ENCODE assay signal across 36 cellular contexts in genomic region chr10:34272316-34272715, GRCh38.
DNase-seq lines count a peak whose midpoint lies in the region; ATAC-seq, FAIRE-seq and TF ChIP-seq lines count a peak whose summit lies in the region.
"Had no signal": no experiment of that assay in that cellular context is flagged by ENCODE, and none has a peak within 500 bp of the region (broad histone marks: within the 10 kb centered on the region; RNA-seq: fewer than 3 reads in every experiment).

No MANE protein-coding gene starts in this region.

- H2BK120ac ChIP-seq in mesenchymal stem cell (ENCODE audit: low read depth, low read length) (no peak overlapping the region), trophoblast cell (ENCODE audit: insufficient read depth, low read length, poor library complexity) (no peak overlapping the region)

- H2AFZ ChIP-seq in GM12878 (ENCODE audit: control insufficient read depth, low read depth, low read length) (no peak overlapping the region), mesenchymal stem cell (ENCODE audit: low read depth, low read length) (no peak overlapping the region), trophoblast cell (ENCODE audit: insufficient read depth, low read length, poor library complexity) (no peak overlapping the region)

- peaks cover 30% of the 10 kb centered on the region for H3K36me3 Mint-ChIP-seq in nephron progenitor cell (ENCODE audit: low read depth)
- no peaks in the 10 kb centered on the region for H3K36me3 Mint-ChIP-seq in activated CD4-positive, alpha-beta memory T cell treated with anti-CD3 and anti-CD28 coated beads, Interleukin-2, amount 10 ng/mL, durations not matched to agents 7 days and 5 days (ENCODE audit: low read depth)
- H3K36me3 Mint-ChIP-seq: CD14-positive monocyte; CD4-positive, alpha-beta memory T cell; CD4-positive, CD25-positive, alpha-beta regulatory T cell; CD8-positive, alpha-beta memory T cell; CD8-positive, alpha-beta T cell had no signal

- H3K4me1 ChIP-seq in GM12878 (ENCODE audit: control insufficient read depth, insufficient read depth, low read length) (no peaks in the 10 kb centered on the region), mesenchymal stem cell (ENCODE audit: control insufficient read depth, insufficient read depth, low read depth, low read length) (peaks cover 3% of the 10 kb centered on the region), trophoblast cell (ENCODE audit: control insufficient read depth in 1 of 2, insufficient read depth in 2 of 2, low read length in 2 of 2) (no peaks in the 10 kb centered on the region)
- no peaks in the 10 kb centered on the region for H3K4me1 ChIP-seq in effector memory CD4-positive, alpha-beta T cell (ENCODE audit: control insufficient read depth, insufficient read depth, low read length, poor library complexity, severe bottlenecking)
- H3K4me1 ChIP-seq: A549, BE2C, Caco-2 had no signal

- no peak overlapping the region for H3K27ac Mint-ChIP-seq in nephron progenitor cell
- no peak overlapping the region for H3K27ac Mint-ChIP-seq in activated CD4-positive, alpha-beta memory T cell treated with anti-CD3 and anti-CD28 coated beads, Interleukin-2, amount 10 ng/mL, durations not matched to agents 7 days and 5 days
- H3K27ac Mint-ChIP-seq: B cell; CD14-positive monocyte; CD4-positive, alpha-beta memory T cell; CD4-positive, alpha-beta T cell; CD4-positive, CD25-positive, alpha-beta regulatory T cell; CD8-positive, alpha-beta memory T cell; CD8-positive, alpha-beta T cell had no signal

- H3K4me3 ChIP-seq in GM12878 (no peak overlapping the region), mesenchymal stem cell (ENCODE audit: insufficient read depth in 1 of 2, low read depth in 1 of 2, low read length in 2 of 2) (no peak overlapping the region), trophoblast cell (ENCODE audit: low read depth, low read length) (no peak overlapping the region)
- H3K4me3 ChIP-seq in effector memory CD4-positive, alpha-beta T cell (ENCODE audit: insufficient read depth, low read depth, low read length, poor library complexity, severe bottlenecking), result no peak overlapping the region
- H3K4me3 ChIP-seq: A549; BLaER1; BLaER1 treated with 17β-estradiol and CSF1 and Interleukin-3, amounts not matched to agents 10 nM and 100 nM had no signal

- H3K27me3 ChIP-seq in GM12878 (replicated peaks in 1 of 2; ENCODE audit: control insufficient read depth in 2 of 2, insufficient read depth in 2 of 2, low read length in 1 of 2) (no peaks in the 10 kb centered on the region), mesenchymal stem cell (ENCODE audit: control insufficient read depth in 1 of 2, insufficient read depth in 1 of 2, low read length in 2 of 2) (no peaks in the 10 kb centered on the region), trophoblast cell (ENCODE audit: insufficient read depth, low read length) (no peaks in the 10 kb centered on the region)
- H3K27me3 ChIP-seq in effector memory CD4-positive, alpha-beta T cell (replicated peaks; ENCODE audit: control insufficient read depth, insufficient read depth, low read length, poor library complexity, severe bottlenecking), result no peaks in the 10 kb centered on the region
- H3K27me3 ChIP-seq: BE2C; BLaER1; BLaER1 treated with 17β-estradiol and CSF1 and Interleukin-3, amounts not matched to agents 10 nM and 100 nM had no signal

- H2BK12ac ChIP-seq in mesenchymal stem cell (ENCODE audit: low read length in 2 of 2) (no peak overlapping the region), trophoblast cell (ENCODE audit: low read length) (no peak overlapping the region)

- no peak for TF ChIP-seq EP300 in GM12878 (IDR thresholded peaks at IDR 0.05; ENCODE audit: borderline replicate concordance in 1 of 2, control insufficient read depth in 1 of 2, low read depth in 2 of 2, low read length in 2 of 2)

- in situ Hi-C loops in GM12878 (cut with MboI), result no loop called here

- DNase-seq in GM12878 (ENCODE audit: low read depth, low spot score) (no peak), mesenchymal stem cell (no peak), nephron progenitor cell (peak; percentile 16), trophoblast cell (peak; percentile 56 to 75), head of caudate nucleus (no peak)
- no peak for DNase-seq in activated CD4-positive, alpha-beta memory T cell treated with anti-CD3 and anti-CD28 coated beads, Interleukin-2, amount 10 ng/mL, durations not matched to agents 7 days and 5 days
- DNase-seq in activated CD4-positive, alpha-beta T cell treated with anti-CD3 and anti-CD28 coated beads, Interleukin-2, amount 50 U/mL, for 4 hours, result no peak
- no peak for DNase-seq in effector memory CD4-positive, alpha-beta T cell
- DNase-seq: 8988T; ACHN; AML-193; BE2C; C1 segment of cervical spinal cord; Caco-2; Calu3; CD4-positive, alpha-beta memory T cell; CD4-positive, alpha-beta T cell; CD4-positive, CD25-positive, alpha-beta regulatory T cell; CD8-positive, alpha-beta memory T cell; CD8-positive, alpha-beta T cell; COR-L47; DMS 273 treated with DMSO at 0.1 percent for 48 hours; DMS153; DMS53; DMS79; DMS79 treated with DMSO at 0.1 percent for 48 hours; DND-41; EL had no signal

- FAIRE-seq in GM12878 (lab: Jason Lieb, UNC), result no peak
- FAIRE-seq: A204.1, A549 had no signal

- BruUV-seq in GM12878 (replicated peaks; lab: Mats Ljungman, UMichigan), result no TSS peak

- RAD21 ChIA-PET in GM12878 (lab: Charles Lee; ENCODE audit: unreplicated experiment), result interaction anchor here (1.4 kb wide), 1 partner anchor 31 kb away, joined by 3 read pairs; no protein-coding TSS in a partner anchor

- TF ChIP-seq POLR2A in GM12878 (IDR thresholded peaks at IDR 0.05; ENCODE audit: low read depth, low read length), result no peak

- no peak overlapping the region for H2AK5ac ChIP-seq in mesenchymal stem cell (ENCODE audit: low read length, severe bottlenecking)
- H2AK5ac ChIP-seq in trophoblast cell (ENCODE audit: low read length), result no peak overlapping the region

- peaks cover 8% of the 10 kb centered on the region for H3K9me3 Mint-ChIP-seq in nephron progenitor cell
- H3K9me3 Mint-ChIP-seq in activated CD4-positive, alpha-beta memory T cell treated with anti-CD3 and anti-CD28 coated beads, Interleukin-2, amount 10 ng/mL, durations not matched to agents 7 days and 5 days, result no peaks in the 10 kb centered on the region

- no peak overlapping the region for H3K14ac ChIP-seq in mesenchymal stem cell (ENCODE audit: low read length in 2 of 2)
- no peak overlapping the region for H3K14ac ChIP-seq in trophoblast cell (ENCODE audit: low read length)

- SMC1A ChIA-PET in GM12878 (lab: Charles Lee; ENCODE audit: uncharacterized antibody, unreplicated experiment), result interaction anchor here (0.7 to 1.8 kb wide), 6 partner anchors 30 to 366 kb away, joined by 3 to 4 read pairs (median 4); no protein-coding TSS in a partner anchor

- H2BK15ac ChIP-seq in mesenchymal stem cell (ENCODE audit: low read depth, poor library complexity, severe bottlenecking), result no peak overlapping the region

- no peaks in the 10 kb centered on the region for H4K20me1 ChIP-seq in GM12878 (ENCODE audit: control insufficient read depth, insufficient read depth)
- H4K20me1 ChIP-seq: BLaER1; BLaER1 treated with 17β-estradiol and CSF1 and Interleukin-3, amounts not matched to agents 10 nM and 100 nM had no signal

- no peak overlapping the region for H2BK5ac ChIP-seq in mesenchymal stem cell (ENCODE audit: low read depth, low read length, poor library complexity, severe bottlenecking)
- no peak overlapping the region for H2BK5ac ChIP-seq in trophoblast cell (ENCODE audit: low read depth, low read length, poor library complexity)

- POLR2A ChIA-PET in GM12878 (lab: Charles Lee), result no interaction called here
- POLR2A ChIA-PET in activated CD4-positive, alpha-beta memory T cell treated with anti-CD3 and anti-CD28 coated beads, Interleukin-2, amount 10 ng/mL, durations not matched to agents 7 days and 5 days (lab: Charles Lee), result no interaction called here

- no peak overlapping the region for H3K23ac ChIP-seq in mesenchymal stem cell (ENCODE audit: low read length in 2 of 2)
- no peak overlapping the region for H3K23ac ChIP-seq in trophoblast cell (ENCODE audit: low read length)

- H3K4ac ChIP-seq in mesenchymal stem cell (ENCODE audit: low read depth in 1 of 2, low read length in 2 of 2) (no peak overlapping the region), trophoblast cell (ENCODE audit: low read depth, low read length) (no peak overlapping the region)

- no peak for TF ChIP-seq RAD21 in GM12878 (IDR thresholded peaks at IDR 0.05; ENCODE audit: insufficient read depth, low read depth, low read length)

- no peak overlapping the region for H3K9ac ChIP-seq in GM12878 (ENCODE audit: control insufficient read depth, insufficient read depth, low read length)
- no peak overlapping the region for H3K9ac ChIP-seq in mesenchymal stem cell (ENCODE audit: low read length)
- no peak overlapping the region for H3K9ac ChIP-seq in trophoblast cell (ENCODE audit: low read length)
- H3K9ac ChIP-seq: BLaER1; BLaER1 treated with 17β-estradiol and CSF1 and Interleukin-3, amounts not matched to agents 10 nM and 100 nM had no signal

- TF ChIP-seq CTCF in GM12878 (IDR thresholded peaks at IDR 0.05 in 2 of 3, conservative IDR thresholded peaks at IDR 0.05 in 1 of 3; ENCODE audit: control insufficient read depth in 2 of 3, extremely low read depth in 1 of 3, insufficient read depth in 1 of 3, low read depth in 3 of 3, low read length in 3 of 3) (no peak), nephron progenitor cell (IDR thresholded peaks at IDR 0.05) (no peak)

- H3K36me3 ChIP-seq in GM12878 (ENCODE audit: control insufficient read depth in 2 of 2, insufficient read depth in 2 of 2, low read length in 1 of 2), result no peaks in the 10 kb centered on the region
- H3K36me3 ChIP-seq in mesenchymal stem cell (ENCODE audit: control insufficient read depth in 1 of 2, insufficient read depth in 2 of 2, low read depth in 1 of 2, low read length in 2 of 2), result peaks cover 3% of the 10 kb centered on the region in 2 experiments
- H3K36me3 ChIP-seq in trophoblast cell (ENCODE audit: control insufficient read depth in 1 of 2, insufficient read depth in 2 of 2, low read length in 2 of 2), result peaks cover 0 to 3% of the 10 kb centered on the region in 2 experiments
- H3K36me3 ChIP-seq in effector memory CD4-positive, alpha-beta T cell (ENCODE audit: control insufficient read depth, insufficient read depth, low read length), result no peaks in the 10 kb centered on the region
- H3K36me3 ChIP-seq: BE2C had no signal

- H3K79me2 ChIP-seq in GM12878 (ENCODE audit: control insufficient read depth, insufficient read depth, low read length), result no peaks in the 10 kb centered on the region
- no peaks in the 10 kb centered on the region for H3K79me2 ChIP-seq in trophoblast cell (ENCODE audit: control insufficient read depth, insufficient read depth, low read length, poor library complexity)

- H4K91ac ChIP-seq in mesenchymal stem cell (ENCODE audit: low read length), result no peak overlapping the region
- H4K91ac ChIP-seq in trophoblast cell (ENCODE audit: low read depth, low read length), result no peak overlapping the region

- peaks cover 4% of the 10 kb centered on the region for H3K27me3 Mint-ChIP-seq in nephron progenitor cell (ENCODE audit: low read depth, poor library complexity)
- no peaks in the 10 kb centered on the region for H3K27me3 Mint-ChIP-seq in activated CD4-positive, alpha-beta memory T cell treated with anti-CD3 and anti-CD28 coated beads, Interleukin-2, amount 10 ng/mL, durations not matched to agents 7 days and 5 days
- H3K27me3 Mint-ChIP-seq: B cell; CD4-positive, alpha-beta T cell; CD4-positive, CD25-positive, alpha-beta regulatory T cell; CD8-positive, alpha-beta memory T cell had no signal

- 8% methylated on average over 3 of the region's 3 CpGs for WGBS in GM12878 (ENCODE audit: insufficient coverage, insufficient replicate concordance, low lambda C conversion rate, missing lambda C conversion rate)
- WGBS in mesenchymal stem cell, result 94% methylated on average over 3 of the region's 3 CpGs
- WGBS in trophoblast cell (ENCODE audit: extremely low coverage, insufficient coverage, insufficient read length), result no CpG with 5 or more reads among the region's 3 CpGs

- H3K18ac ChIP-seq in mesenchymal stem cell (ENCODE audit: low read depth in 1 of 2, low read length in 2 of 2) (no peak overlapping the region), trophoblast cell (ENCODE audit: low read length) (no peak overlapping the region)

- intact Hi-C loops in GM12878 (cut with micrococcal nuclease; ENCODE audit: unreplicated experiment), result no loop called here
- intact Hi-C loops in head of caudate nucleus (cut with DNase I), result no loop called here

- peak; percentile 54 for ATAC-seq in GM12878
- ATAC-seq: A549; CD8-positive, alpha-beta T cell had no signal

- H3K4me3 Mint-ChIP-seq in nephron progenitor cell, result no peak overlapping the region
- H3K4me3 Mint-ChIP-seq in activated CD4-positive, alpha-beta memory T cell treated with anti-CD3 and anti-CD28 coated beads, Interleukin-2, amount 10 ng/mL, durations not matched to agents 7 days and 5 days, result no peak overlapping the region
- H3K4me3 Mint-ChIP-seq: B cell; CD14-positive monocyte; CD4-positive, alpha-beta memory T cell; CD4-positive, alpha-beta T cell; CD4-positive, CD25-positive, alpha-beta regulatory T cell; CD8-positive, alpha-beta memory T cell; CD8-positive, alpha-beta T cell had no signal

- H3K79me1 ChIP-seq in mesenchymal stem cell (replicated peaks; ENCODE audit: low read length, poor library complexity, severe bottlenecking) (peaks cover 10% of the 10 kb centered on the region), trophoblast cell (ENCODE audit: low read length) (no peaks in the 10 kb centered on the region)

- CTCF ChIA-PET in GM12878 (lab: Yijun Ruan, JAX), result interaction anchor here (0.7 kb wide), 1 partner anchor 16 kb away, joined by 3 read pairs; no protein-coding TSS in a partner anchor
- CTCF ChIA-PET in activated CD4-positive, alpha-beta memory T cell treated with anti-CD3 and anti-CD28 coated beads, Interleukin-2, amount 10 ng/mL, durations not matched to agents 7 days and 5 days (lab: Charles Lee), result no interaction called here

- H4K12ac ChIP-seq in trophoblast cell (ENCODE audit: low read depth, low read length), result no peak overlapping the region

- H4K8ac ChIP-seq in mesenchymal stem cell (ENCODE audit: low read length) (peak overlapping the region; percentile 36), trophoblast cell (ENCODE audit: low read depth, low read length) (no peak overlapping the region)

- H3K9me3 ChIP-seq in GM12878 (replicated peaks; ENCODE audit: control insufficient read depth, insufficient read depth, low read length) (no peaks in the 10 kb centered on the region), mesenchymal stem cell (ENCODE audit: control insufficient read depth, low read length) (no peaks in the 10 kb centered on the region), trophoblast cell (ENCODE audit: insufficient read depth, low read depth, low read length) (no peaks in the 10 kb centered on the region)
- no peaks in the 10 kb centered on the region for H3K9me3 ChIP-seq in effector memory CD4-positive, alpha-beta T cell (ENCODE audit: control insufficient read depth, low read length)
- H3K9me3 ChIP-seq: A549; BE2C; BLaER1; BLaER1 treated with 17β-estradiol and CSF1 and Interleukin-3, amounts not matched to agents 10 nM and 100 nM; Caco-2 had no signal

- H3K27ac ChIP-seq in GM12878 (ENCODE audit: control insufficient read depth, insufficient read depth), result no peak overlapping the region
- H3K27ac ChIP-seq in mesenchymal stem cell (ENCODE audit: low read length, poor library complexity, severe bottlenecking), result no peak overlapping the region
- H3K27ac ChIP-seq in trophoblast cell (ENCODE audit: low read depth, low read length), result no peak overlapping the region
- no peak overlapping the region for H3K27ac ChIP-seq in effector memory CD4-positive, alpha-beta T cell (ENCODE audit: insufficient read depth, low read length, poor library complexity, severe bottlenecking)
- H3K27ac ChIP-seq: 22Rv1; A549; BLaER1; BLaER1 treated with 17β-estradiol and CSF1 and Interleukin-3, amounts not matched to agents 10 nM and 100 nM; C4-2B had no signal

- H3K4me2 ChIP-seq in GM12878 (ENCODE audit: control insufficient read depth, insufficient read depth), result no peak overlapping the region
- H3K4me2 ChIP-seq in mesenchymal stem cell (ENCODE audit: low read length, poor library complexity, severe bottlenecking), result no peak overlapping the region
- H3K4me2 ChIP-seq in trophoblast cell (ENCODE audit: low read length), result no peak overlapping the region
- H3K4me2 ChIP-seq: A549, BLaER1 had no signal

- H3K4me1 Mint-ChIP-seq in nephron progenitor cell, result peaks cover 10% of the 10 kb centered on the region
- H3K4me1 Mint-ChIP-seq in activated CD4-positive, alpha-beta memory T cell treated with anti-CD3 and anti-CD28 coated beads, Interleukin-2, amount 10 ng/mL, durations not matched to agents 7 days and 5 days, result no peaks in the 10 kb centered on the region
- H3K4me1 Mint-ChIP-seq: B cell; CD14-positive monocyte; CD4-positive, alpha-beta memory T cell; CD4-positive, CD25-positive, alpha-beta regulatory T cell; CD8-positive, alpha-beta memory T cell had no signal

Comparison
In these comparisons a context has a peak if more than half of its experiments do, and no peak if none do; other contexts are left out.
1. DNase-seq: peak in nephron progenitor cell (single experiment) and trophoblast cell (2 of 2); none in GM12878 (single experiment), mesenchymal stem cell (single experiment), activated CD4-positive, alpha-beta memory T cell treated with anti-CD3 and anti-CD28 coated beads, Interleukin-2, amount 10 ng/mL, durations not matched to agents 7 days and 5 days (single experiment), head of caudate nucleus (0 of 42), activated CD4-positive, alpha-beta T cell treated with anti-CD3 and anti-CD28 coated beads, Interleukin-2, amount 50 U/mL, for 4 hours (0 of 2) and effector memory CD4-positive, alpha-beta T cell (0 of 3).